ENCODE assay signal across 21 cellular contexts in genomic region chr20:43731469-43731868, GRCh38. TPM values are rescaled to one million over a fixed set of nuclear protein-coding genes. Genes with fewer than 3 reads are reported as not detected.
DNase-seq lines count a peak whose midpoint lies in the region; ATAC-seq lines count a peak whose summit lies in the region.
"Had no signal": no experiment of that assay in that cellular context is flagged by ENCODE, and none has a peak within 500 bp of the region (broad histone marks: within the 10 kb centered on the region; RNA-seq: fewer than 3 reads in every experiment).

No MANE protein-coding gene starts in this region.

- H2AFZ ChIP-seq in mesenchymal stem cell (ENCODE audit: low read depth, low read length): no peak overlapping the region

- no peak overlapping the region for H2BK15ac ChIP-seq in mesenchymal stem cell (ENCODE audit: low read depth, poor library complexity, severe bottlenecking)

- peak in 1 of 2 donors; percentile 19 for ATAC-seq in CD4-positive, CD25-positive, alpha-beta regulatory T cell (ENCODE audit: low read depth in 2 of 2)
- ATAC-seq in HG03571 (IDR thresholded peaks at IDR 0.05; ENCODE audit: unreplicated experiment): no peak
- no peak for ATAC-seq in GM21367 (IDR thresholded peaks at IDR 0.05; ENCODE audit: unreplicated experiment)
- no peak for ATAC-seq in activated CD4-positive, alpha-beta T cell treated with anti-CD3 and anti-CD28 coated beads for 36 hours
- ATAC-seq: activated naive CD4-positive, alpha-beta T cell treated with anti-CD3 and anti-CD28 coated beads, Interleukin-2, amount 50 U/mL, for 72 hours; Panc1 had no signal

- H2BK120ac ChIP-seq in mesenchymal stem cell (ENCODE audit: low read depth, low read length): no peak overlapping the region

- peak in 1 of 3 donors; percentile 40 for DNase-seq in CD4-positive, CD25-positive, alpha-beta regulatory T cell
- peak; percentile 22 for DNase-seq in NCI-H226
- peak; percentile 74 for DNase-seq in astrocyte of the hippocampus (ENCODE audit: low read depth, low spot score)
- DNase-seq in mesenchymal stem cell: peak; percentile 64
- no peak for DNase-seq in activated CD4-positive, alpha-beta T cell treated with anti-CD3 and anti-CD28 coated beads for 36 hours
- DNase-seq in activated CD8-positive, alpha-beta memory T cell treated with anti-CD3 and anti-CD28 coated beads for 24 hours: no peak
- DNase-seq: C1 segment of cervical spinal cord; cerebellar nuclear complex; DND-41; H7; head of caudate nucleus; sigmoid colon; stimulated activated CD4-positive, alpha-beta T cell treated with anti-CD3 and anti-CD28 coated beads, Interleukin-4, amount 100 ng/mL, for 1 hour; upper lobe of left lung had no signal

- no peak overlapping the region for H4K91ac ChIP-seq in mesenchymal stem cell (ENCODE audit: low read length)

- POLR2A ChIA-PET in activated CD4-positive, alpha-beta T cell treated with anti-CD3 and anti-CD28 coated beads for 36 hours (lab: Charles Lee): no interaction called here

- no peak overlapping the region for H3K4me2 ChIP-seq in mesenchymal stem cell (ENCODE audit: low read length, poor library complexity, severe bottlenecking)

- intact Hi-C loops in activated CD4-positive, alpha-beta T cell treated with anti-CD3 and anti-CD28 coated beads for 36 hours (cut with DNase I, micrococcal nuclease): no loop called here

- H3K14ac ChIP-seq in mesenchymal stem cell (ENCODE audit: low read length in 2 of 2): no peak overlapping the region

- peak overlapping the region; percentile 62 for H3K27ac ChIP-seq in CD4-positive, CD25-positive, alpha-beta regulatory T cell (ENCODE audit: insufficient read depth, low read length, poor library complexity, severe bottlenecking)
- H3K27ac ChIP-seq in mesenchymal stem cell (ENCODE audit: low read length, poor library complexity, severe bottlenecking): no peak overlapping the region
- H3K27ac ChIP-seq: sigmoid colon, upper lobe of left lung had no signal

- no peaks in the 10 kb centered on the region for H3K36me3 ChIP-seq in CD4-positive, CD25-positive, alpha-beta regulatory T cell (ENCODE audit: control insufficient read depth, insufficient read depth, low read length)
- no peaks in the 10 kb centered on the region for H3K36me3 ChIP-seq in mesenchymal stem cell (ENCODE audit: control insufficient read depth in 1 of 2, insufficient read depth in 2 of 2, low read depth in 1 of 2, low read length in 2 of 2)
- H3K36me3 ChIP-seq: sigmoid colon, upper lobe of left lung had no signal

- H3K27me3 ChIP-seq in CD4-positive, CD25-positive, alpha-beta regulatory T cell (ENCODE audit: control insufficient read depth, insufficient read depth, low read length): no peaks in the 10 kb centered on the region
- peaks cover 18 to 21% of the 10 kb centered on the region in 2 experiments for H3K27me3 ChIP-seq in mesenchymal stem cell (ENCODE audit: control insufficient read depth in 1 of 2, insufficient read depth in 1 of 2, low read length in 2 of 2)
- H3K27me3 ChIP-seq: sigmoid colon, upper lobe of left lung had no signal

- H3K4me1 Mint-ChIP-seq in CD4-positive, CD25-positive, alpha-beta regulatory T cell: peaks cover 28 to 72% (median 48%) of the 10 kb centered on the region in 4 donors
- peaks cover 35% of the 10 kb centered on the region for H3K4me1 Mint-ChIP-seq in activated CD4-positive, alpha-beta T cell treated with anti-CD3 and anti-CD28 coated beads for 36 hours

- no peaks in the 10 kb centered on the region for H3K9me3 ChIP-seq in CD4-positive, CD25-positive, alpha-beta regulatory T cell (ENCODE audit: control insufficient read depth in 2 of 2, low read length in 2 of 2)
- H3K9me3 ChIP-seq in mesenchymal stem cell (ENCODE audit: control insufficient read depth, low read length): no peaks in the 10 kb centered on the region
- H3K9me3 ChIP-seq: sigmoid colon, upper lobe of left lung had no signal

- H3K18ac ChIP-seq in mesenchymal stem cell (ENCODE audit: low read depth in 1 of 2, low read length in 2 of 2): no peak overlapping the region

- no peaks in the 10 kb centered on the region for H3K27me3 Mint-ChIP-seq in CD4-positive, CD25-positive, alpha-beta regulatory T cell
- H3K27me3 Mint-ChIP-seq in activated CD4-positive, alpha-beta T cell treated with anti-CD3 and anti-CD28 coated beads for 36 hours: no peaks in the 10 kb centered on the region
- H3K27me3 Mint-ChIP-seq: memory B cell had no signal

- no peak overlapping the region for H2BK12ac ChIP-seq in mesenchymal stem cell (ENCODE audit: low read length in 2 of 2)

- peak overlapping the region; percentile 80 to 89 (median 86) for H3K4me3 Mint-ChIP-seq in CD4-positive, CD25-positive, alpha-beta regulatory T cell
- H3K4me3 Mint-ChIP-seq in activated CD4-positive, alpha-beta T cell treated with anti-CD3 and anti-CD28 coated beads for 36 hours: no peak overlapping the region
- H3K4me3 Mint-ChIP-seq: memory B cell; T-helper 1 cell treated with Interleukin-12 subunit alpha and Interleukin-12 subunit beta and Interleukin-4 antibody, amounts not matched to agents 30 μg/mL and 1 μg/mL, for 36 hours had no signal

- CTCF ChIA-PET in activated CD4-positive, alpha-beta T cell treated with anti-CD3 and anti-CD28 coated beads for 36 hours (lab: Charles Lee): interaction anchor here (0.7 kb wide), 1 partner anchor 343 kb away, joined by 3 read pairs; no protein-coding TSS in a partner anchor

- no peak overlapping the region for H2BK5ac ChIP-seq in mesenchymal stem cell (ENCODE audit: low read depth, low read length, poor library complexity, severe bottlenecking)

- no peak overlapping the region for H3K23ac ChIP-seq in mesenchymal stem cell (ENCODE audit: low read length in 2 of 2)

- no peak overlapping the region for H3K4ac ChIP-seq in mesenchymal stem cell (ENCODE audit: low read depth in 1 of 2, low read length in 2 of 2)

- H4K8ac ChIP-seq in mesenchymal stem cell (ENCODE audit: low read length): no peak overlapping the region

- H3K9me3 Mint-ChIP-seq in CD4-positive, CD25-positive, alpha-beta regulatory T cell: peaks cover 0 to 4% (median 0%) of the 10 kb centered on the region in 7 donors
- peaks cover 3% of the 10 kb centered on the region for H3K9me3 Mint-ChIP-seq in activated CD4-positive, alpha-beta T cell treated with anti-CD3 and anti-CD28 coated beads for 36 hours (ENCODE audit: low read depth)

- H3K4me3 ChIP-seq in CD4-positive, CD25-positive, alpha-beta regulatory T cell (ENCODE audit: low read depth, low read length): peak overlapping the region; percentile 80
- no peak overlapping the region for H3K4me3 ChIP-seq in mesenchymal stem cell (ENCODE audit: insufficient read depth in 1 of 2, low read depth in 1 of 2, low read length in 2 of 2)
- H3K4me3 ChIP-seq: sigmoid colon, upper lobe of left lung had no signal

- H2AK5ac ChIP-seq in mesenchymal stem cell (ENCODE audit: low read length, severe bottlenecking): no peak overlapping the region

- H3K9ac ChIP-seq in mesenchymal stem cell (ENCODE audit: low read length): no peak overlapping the region

- peak overlapping the region; percentile 69 to 94 (median 91) for H3K27ac Mint-ChIP-seq in CD4-positive, CD25-positive, alpha-beta regulatory T cell
- no peak overlapping the region for H3K27ac Mint-ChIP-seq in activated CD4-positive, alpha-beta T cell treated with anti-CD3 and anti-CD28 coated beads for 36 hours
- H3K27ac Mint-ChIP-seq: activated naive CD4-positive, alpha-beta T cell treated with anti-CD3 and anti-CD28 coated beads, Interleukin-2, amount 50 U/mL, for 72 hours; memory B cell; T-helper 1 cell treated with Interleukin-12 subunit alpha and Interleukin-12 subunit beta and Interleukin-4 antibody, amounts not matched to agents 30 μg/mL and 1 μg/mL, for 36 hours had no signal

- peaks cover 49% of the 10 kb centered on the region for H3K4me1 ChIP-seq in CD4-positive, CD25-positive, alpha-beta regulatory T cell (ENCODE audit: control insufficient read depth, insufficient read depth, low read length, poor library complexity, severe bottlenecking)
- no peaks in the 10 kb centered on the region for H3K4me1 ChIP-seq in mesenchymal stem cell (ENCODE audit: control insufficient read depth, insufficient read depth, low read depth, low read length)
- H3K4me1 ChIP-seq: sigmoid colon, upper lobe of left lung had no signal

- 56% methylated on average over 7 of the region's 7 CpGs for WGBS in mesenchymal stem cell

- no peaks in the 10 kb centered on the region for H3K36me3 Mint-ChIP-seq in CD4-positive, CD25-positive, alpha-beta regulatory T cell
- no peaks in the 10 kb centered on the region for H3K36me3 Mint-ChIP-seq in activated CD4-positive, alpha-beta T cell treated with anti-CD3 and anti-CD28 coated beads for 36 hours (ENCODE audit: low read depth)
- H3K36me3 Mint-ChIP-seq: memory B cell had no signal

- H3K79me1 ChIP-seq in mesenchymal stem cell (replicated peaks; ENCODE audit: low read length, poor library complexity, severe bottlenecking): no peaks in the 10 kb centered on the region

RNA-seq across cellular contexts. Expression of gene GTSF1L, which starts 4.7 kb away (rescaled TPM):
- 1.1 TPM for total RNA-seq in CD4-positive, CD25-positive, alpha-beta regulatory T cell
- 1 to 10 TPM in 3 of 4 donors, under 1 TPM in 1; 0.98 to 3.0 (median 1.7) TPM for polyA plus RNA-seq in CD4-positive, CD25-positive, alpha-beta regulatory T cell
- polyA plus RNA-seq in mesenchymal stem cell (2013, experiment 1 of 2): not detected
- polyA plus RNA-seq in mesenchymal stem cell (2013, experiment 2 of 2): not detected
- total RNA-seq in activated CD4-positive, alpha-beta T cell treated with anti-CD3 and anti-CD28 coated beads for 36 hours: under 1 TPM in 1 of 2 experiments, not detected in 1; 0.23 TPM
- total RNA-seq: H7, NCI-H460, sigmoid colon, upper lobe of left lung had no signal

Comparison
In these comparisons a context has a peak if more than half of its experiments do, and no peak if none do; other contexts are left out.
1. DNase-seq: peak in NCI-H226 (single experiment), astrocyte of the hippocampus (single experiment) and mesenchymal stem cell (single experiment); none in activated CD4-positive, alpha-beta T cell treated with anti-CD3 and anti-CD28 coated beads for 36 hours (single experiment) and activated CD8-positive, alpha-beta memory T cell treated with anti-CD3 and anti-CD28 coated beads for 24 hours (single experiment).